Comparison of ENCODE assay signal across 8 cellular contexts in the genomic region with DNA sequence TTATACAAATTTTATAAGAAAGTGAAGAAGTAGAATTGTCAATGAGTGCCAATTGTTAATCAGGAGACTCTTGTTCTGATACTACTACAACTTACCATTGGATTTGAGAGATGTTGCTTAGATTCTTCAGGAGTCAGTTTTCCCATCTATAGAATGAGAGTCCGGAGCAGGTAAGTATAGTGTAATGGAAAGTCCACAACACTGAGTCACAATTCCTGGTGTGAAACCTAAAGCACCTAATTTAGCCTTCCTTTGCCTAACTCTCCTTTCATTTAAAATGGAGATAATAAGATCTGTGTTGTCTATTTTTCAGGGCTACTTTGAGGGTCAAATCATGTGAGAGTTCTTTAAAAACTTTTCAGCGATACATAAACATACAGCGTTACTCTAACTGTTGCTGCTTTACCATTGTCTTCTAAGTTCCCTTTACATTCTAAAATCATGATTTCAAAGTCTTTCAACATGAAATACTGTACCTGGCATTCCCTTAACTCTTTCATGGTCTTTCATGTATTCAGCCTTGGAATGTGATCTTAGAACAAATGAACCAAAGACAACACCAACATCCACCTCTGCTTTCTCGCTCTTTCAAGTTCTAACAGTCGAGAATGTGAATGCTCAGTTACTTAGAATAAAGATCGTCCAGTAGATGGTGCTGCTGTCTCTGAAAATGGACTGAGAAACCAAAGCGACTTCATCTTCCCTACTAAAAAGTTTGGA.
DNase-seq lines count a peak whose midpoint lies in the region; ATAC-seq and TF ChIP-seq lines count a peak whose summit lies in the region.

No MANE protein-coding gene starts in this region.

- 42% methylated on average over 7 of the region's 7 CpGs for WGBS in SK-N-SH (ENCODE audit: low lambda C conversion rate)

- peak; percentile 70 for TF ChIP-seq CTCF in SK-N-SH (IDR thresholded peaks at IDR 0.05)

- no peaks in the 10 kb centered on the region for H3K36me3 ChIP-seq in SK-N-SH (replicated peaks in 1 of 2; ENCODE audit: control insufficient read depth in 1 of 2, insufficient read depth in 2 of 2, low read length in 1 of 2)

- no peak overlapping the region for H3K9ac ChIP-seq in SK-N-SH

- H3K27me3 ChIP-seq in SK-N-SH (ENCODE audit: insufficient read depth), result no peaks in the 10 kb centered on the region; the same call in 1 of the 2 replicates

- H3K27ac ChIP-seq in SK-N-SH (ENCODE audit: low read depth in 2 of 2, low read length in 1 of 2), result no peak overlapping the region

- no peaks in the 10 kb centered on the region for H3F3A ChIP-seq in SK-N-SH (replicated peaks; ENCODE audit: insufficient read depth)

- H3K79me2 ChIP-seq in SK-N-SH (ENCODE audit: insufficient read depth), result no peaks in the 10 kb centered on the region

- TF ChIP-seq RAD21 in SK-N-SH (IDR thresholded peaks at IDR 0.05; ENCODE audit: low read length), result peak; percentile 90

- H3K9me3 ChIP-seq in SK-N-SH, result no peaks in the 10 kb centered on the region

- no peak for TF ChIP-seq EP300 in SK-N-SH (IDR thresholded peaks at IDR 0.05; ENCODE audit: borderline replicate concordance in 1 of 2, low read depth in 1 of 2, low read length in 1 of 2)

- H2AFZ ChIP-seq in SK-N-SH (ENCODE audit: low read depth), result no peak overlapping the region

- H3K4me3 ChIP-seq in SK-N-SH (ENCODE audit: low read depth in 2 of 2, low read length in 1 of 2), result no peak overlapping the region

- POLR2A ChIA-PET in SK-N-SH (lab: Yijun Ruan, JAX), result no interaction called here

- CTCF ChIA-PET in SK-N-SH (lab: Yijun Ruan, JAX), result interaction anchor here (1.0 to 1.5 kb wide), 3 partner anchors 8 to 19 kb away, joined by 3 to 4 read pairs (median 3); no protein-coding TSS in a partner anchor

- no peaks in the 10 kb centered on the region; a peak in 1 of 4 replicates for H3K4me1 ChIP-seq in SK-N-SH (ENCODE audit: control insufficient read depth in 1 of 2, insufficient read depth in 2 of 2, low read depth in 1 of 2, low read length in 1 of 2)

- no peak overlapping the region for H3K4me2 ChIP-seq in SK-N-SH

- ATAC-seq in GM19351 (IDR thresholded peaks at IDR 0.05; ENCODE audit: unreplicated experiment), result peak; percentile 81
- no peak for ATAC-seq in GM21825 (IDR thresholded peaks at IDR 0.05; ENCODE audit: unreplicated experiment)
- no peak for ATAC-seq in HG02763 (IDR thresholded peaks at IDR 0.05; ENCODE audit: unreplicated experiment)

- no peaks in the 10 kb centered on the region for H3K9me2 ChIP-seq in SK-N-SH

- no peaks in the 10 kb centered on the region for H4K20me1 ChIP-seq in SK-N-SH (ENCODE audit: insufficient read depth)

- DNase-seq in CD1c-positive myeloid dendritic cell (ENCODE audit: extremely low spot score) (peak; percentile 18), NCI-H1048 (lab: John Stamatoyannopoulos, UW) (peak; percentile 38), SK-N-SH (peak; percentile 56), foreskin melanocyte (peak; percentile 57), smooth muscle cell of the brain vasculature (ENCODE audit: low read depth, low spot score) (peak; percentile 51)

TF ChIP-seq in SK-N-SH, 30 proteins besides CTCF, POLR2A, EP300 and RAD21:
- TF ChIP-seq SMC3 (IDR thresholded peaks at IDR 0.05; ENCODE audit: low read depth, low read length), result peak; percentile 52
- TF ChIP-seq FOXJ3 (CRISPR knock-in tag; IDR thresholded peaks at IDR 0.05), result no peak
- TF ChIP-seq PBX3 (IDR thresholded peaks at IDR 0.05), result no peak
- TF ChIP-seq RCOR1 (IDR thresholded peaks at IDR 0.05; ENCODE audit: low read length), result peak; percentile 48; the same call in 1 of the 2 replicates
